ENCODE assay signal across 8 cellular contexts in genomic region chr3:52537165-52537635, GRCh38. TPM values are rescaled to one million over a fixed set of nuclear protein-coding genes. Genes with fewer than 3 reads are reported as not detected.
DNase-seq lines count a peak whose midpoint lies in the region; ATAC-seq and TF ChIP-seq lines count a peak whose summit lies in the region.

No MANE protein-coding gene starts in this region.

- 15 to 20% methylated on average over 3 to 6 of the region's 6 CpGs for WGBS in endodermal cell (ENCODE audit: insufficient coverage in 1 of 2, insufficient read length in 1 of 2), 2 experiments

- H3K79me2 ChIP-seq in OCI-LY3 (ENCODE audit: low read length), result peaks cover 64% of the 10 kb centered on the region

- ATAC-seq in natural killer cell treated with Interleukin-12 subunit alpha and Interleukin-12 subunit beta and Interleukin-15 and Interleukin-18, amount 100 ng/mL, for 72 hours, result no peak
- no peak for ATAC-seq in HG03442 (IDR thresholded peaks at IDR 0.05; ENCODE audit: unreplicated experiment)

- H3K36me3 Mint-ChIP-seq in endodermal cell (ENCODE audit: low read depth), result peaks cover 26% of the 10 kb centered on the region
- peaks cover 14% of the 10 kb centered on the region for H3K36me3 Mint-ChIP-seq in natural killer cell treated with Interleukin-12 subunit alpha and Interleukin-12 subunit beta and Interleukin-15 and Interleukin-18, amount 100 ng/mL, for 72 hours

- no peaks in the 10 kb centered on the region for H3K27me3 ChIP-seq in BLaER1 treated with 17β-estradiol and CSF1 and Interleukin-3, amounts not matched to agents 10 nM and 100 nM
- H3K27me3 ChIP-seq in OCI-LY3 (ENCODE audit: low read depth, low read length) (no peaks in the 10 kb centered on the region), endodermal cell (ENCODE audit: control insufficient read depth, insufficient read depth, low read length, poor library complexity, severe bottlenecking) (no peaks in the 10 kb centered on the region)

- H3K4me1 Mint-ChIP-seq in endodermal cell, result peaks cover 24% of the 10 kb centered on the region
- peaks cover 29 to 50% of the 10 kb centered on the region in 2 donors for H3K4me1 Mint-ChIP-seq in natural killer cell treated with Interleukin-12 subunit alpha and Interleukin-12 subunit beta and Interleukin-15 and Interleukin-18, amount 100 ng/mL, for 72 hours (ENCODE audit: low read depth in 2 of 2)

- no peak for DNase-seq in endodermal cell
- no peak for DNase-seq in natural killer cell treated with Interleukin-12 subunit alpha and Interleukin-12 subunit beta and Interleukin-15 and Interleukin-18, amount 100 ng/mL, for 72 hours (ENCODE audit: low spot score)
- no peak for DNase-seq in DMS 273 treated with DMSO at 0.1 percent for 48 hours (lab: John Stamatoyannopoulos, UW)
- no peak for DNase-seq in ecto neural progenitor cell (ENCODE audit: low spot score)
- no peak for DNase-seq in NCI-H2029 (lab: John Stamatoyannopoulos, UW)

- H3K9me3 ChIP-seq in BLaER1 treated with 17β-estradiol and CSF1 and Interleukin-3, amounts not matched to agents 10 nM and 100 nM (replicated peaks in 1 of 11), result no peaks in the 10 kb centered on the region
- H3K9me3 ChIP-seq in OCI-LY3 (ENCODE audit: insufficient read depth, low read length) (no peaks in the 10 kb centered on the region), endodermal cell (ENCODE audit: control insufficient read depth, low read length) (no peaks in the 10 kb centered on the region)

- H4K20me1 ChIP-seq in BLaER1 treated with 17β-estradiol and CSF1 and Interleukin-3, amounts not matched to agents 10 nM and 100 nM, result peaks cover 53 to 67% (median 64%) of the 10 kb centered on the region in 11 experiments
- peaks cover 12% of the 10 kb centered on the region for H4K20me1 ChIP-seq in OCI-LY3 (ENCODE audit: insufficient read depth, low read length)

- peak overlapping the region; percentile 37; the same call in 1 of the 2 replicates for H2AFZ ChIP-seq in OCI-LY3 (ENCODE audit: low read depth, low read length)

- H3K27ac ChIP-seq in BLaER1 treated with 17β-estradiol and CSF1 and Interleukin-3, amounts not matched to agents 10 nM and 100 nM, result peak overlapping the region; percentile 81 to 90 (median 85)
- H3K27ac ChIP-seq in OCI-LY3 (ENCODE audit: low read length), result peak overlapping the region; percentile 57
- H3K27ac ChIP-seq in endodermal cell (ENCODE audit: low read depth, low read length), result no peak overlapping the region

- peak overlapping the region; percentile 99 for H3K27ac Mint-ChIP-seq in endodermal cell
- H3K27ac Mint-ChIP-seq in natural killer cell treated with Interleukin-12 subunit alpha and Interleukin-12 subunit beta and Interleukin-15 and Interleukin-18, amount 100 ng/mL, for 72 hours, result peak overlapping the region; percentile 91 to 93

- peaks cover 51 to 71% (median 56%) of the 10 kb centered on the region in 10 experiments for H3K4me1 ChIP-seq in BLaER1 treated with 17β-estradiol and CSF1 and Interleukin-3, amounts not matched to agents 10 nM and 100 nM
- H3K4me1 ChIP-seq in OCI-LY3 (ENCODE audit: low read length), result peaks cover 25% of the 10 kb centered on the region
- H3K4me1 ChIP-seq in endodermal cell (ENCODE audit: control insufficient read depth, insufficient read depth, low read length), result peaks cover under 1% of the 10 kb centered on the region

- peaks cover 31 to 43% (median 37%) of the 10 kb centered on the region in 11 experiments for H3K36me3 ChIP-seq in BLaER1 treated with 17β-estradiol and CSF1 and Interleukin-3, amounts not matched to agents 10 nM and 100 nM
- H3K36me3 ChIP-seq in OCI-LY3 (replicated peaks; ENCODE audit: low read depth, low read length), result peaks cover 19% of the 10 kb centered on the region
- H3K36me3 ChIP-seq in endodermal cell (ENCODE audit: control insufficient read depth, insufficient read depth, low read length), result peaks cover 30% of the 10 kb centered on the region

- H3K4me3 Mint-ChIP-seq in endodermal cell, result peak overlapping the region; percentile 99
- H3K4me3 Mint-ChIP-seq in natural killer cell treated with Interleukin-12 subunit alpha and Interleukin-12 subunit beta and Interleukin-15 and Interleukin-18, amount 100 ng/mL, for 72 hours, result peak overlapping the region; percentile 95

- no peaks in the 10 kb centered on the region for H3K9me3 Mint-ChIP-seq in endodermal cell
- no peaks in the 10 kb centered on the region for H3K9me3 Mint-ChIP-seq in natural killer cell treated with Interleukin-12 subunit alpha and Interleukin-12 subunit beta and Interleukin-15 and Interleukin-18, amount 100 ng/mL, for 72 hours

- no peaks in the 10 kb centered on the region for H3K27me3 Mint-ChIP-seq in endodermal cell (ENCODE audit: insufficient read depth)
- peaks cover 0 to 2% of the 10 kb centered on the region in 2 donors for H3K27me3 Mint-ChIP-seq in natural killer cell treated with Interleukin-12 subunit alpha and Interleukin-12 subunit beta and Interleukin-15 and Interleukin-18, amount 100 ng/mL, for 72 hours

- no peak for TF ChIP-seq CTCF in OCI-LY3 (IDR thresholded peaks at IDR 0.05; ENCODE audit: low read depth, low read length)
- peak; percentile 5 for TF ChIP-seq CTCF in endodermal cell (conservative IDR thresholded peaks at IDR 0.05)

- peak overlapping the region; percentile 84 to 93 (median 90) for H3K9ac ChIP-seq in BLaER1 treated with 17β-estradiol and CSF1 and Interleukin-3, amounts not matched to agents 10 nM and 100 nM
- H3K9ac ChIP-seq in OCI-LY3 (ENCODE audit: low read length), result peak overlapping the region; percentile 89
- peak overlapping the region; percentile 89 for H3K9ac ChIP-seq in endodermal cell (ENCODE audit: extremely low read depth, low read length, poor library complexity, severe bottlenecking)

- peak overlapping the region; percentile 92 to 99 (median 96) for H3K4me2 ChIP-seq in BLaER1 treated with 17β-estradiol and CSF1 and Interleukin-3, amounts not matched to agents 10 nM and 100 nM
- H3K4me2 ChIP-seq in OCI-LY3 (ENCODE audit: low read length), result peak overlapping the region; percentile 97

- H3K4me3 ChIP-seq in BLaER1 treated with 17β-estradiol and CSF1 and Interleukin-3, amounts not matched to agents 10 nM and 100 nM, result peak overlapping the region; percentile 75 to 99 (median 82)
- H3K4me3 ChIP-seq in OCI-LY3 (ENCODE audit: low read length), result peak overlapping the region; percentile 84
- peak overlapping the region; percentile 84 for H3K4me3 ChIP-seq in endodermal cell (ENCODE audit: low read length)

RNA-seq across cellular contexts. Expression of gene UQCC5, which starts 0.8 kb away (rescaled TPM):
- 10 to 100 TPM; 28.1 to 34.1 TPM for total RNA-seq in endodermal cell
- polyA plus RNA-seq in endodermal cell (2013, experiment 1 of 2), result 36.0 TPM
- polyA plus RNA-seq in endodermal cell (2013, experiment 2 of 2), result 36.8 TPM
- total RNA-seq in natural killer cell treated with Interleukin-12 subunit alpha and Interleukin-12 subunit beta and Interleukin-15 and Interleukin-18, amount 100 ng/mL, for 72 hours, result 10 to 100 TPM in 1 of 2 donors, 1 to 10 TPM in 1; 6.7 to 18.0 TPM

RNA-seq across cellular contexts. Expression of gene NT5DC2, which starts 3.5 kb away (rescaled TPM):
- 100 to 1,000 TPM; 288 to 341 TPM for total RNA-seq in endodermal cell
- polyA plus RNA-seq in endodermal cell (2013, experiment 1 of 2), result 361 TPM
- polyA plus RNA-seq in endodermal cell (2013, experiment 2 of 2), result 348 TPM
- 100 to 1,000 TPM in 1 of 2 donors, 10 to 100 TPM in 1; 59.7 to 166 TPM for total RNA-seq in natural killer cell treated with Interleukin-12 subunit alpha and Interleukin-12 subunit beta and Interleukin-15 and Interleukin-18, amount 100 ng/mL, for 72 hours

RNA-seq across cellular contexts. Expression of gene STAB1, which starts 42.1 kb away (rescaled TPM):
- total RNA-seq in endodermal cell, result under 1 TPM; 0.24 to 0.55 TPM
- 0.21 TPM for polyA plus RNA-seq in endodermal cell (2013, experiment 1 of 2)
- 0.04 TPM for polyA plus RNA-seq in endodermal cell (2013, experiment 2 of 2)
- total RNA-seq in natural killer cell treated with Interleukin-12 subunit alpha and Interleukin-12 subunit beta and Interleukin-15 and Interleukin-18, amount 100 ng/mL, for 72 hours, result under 1 TPM; 0.57 to 0.92 TPM
